ENCODE assay signal across 27 cellular contexts in genomic region chr2:38905251-38905650, GRCh38. TPM values are rescaled to one million over a fixed set of nuclear protein-coding genes. Genes with fewer than 3 reads are reported as not detected.
A peak's percentile ranks its signal among the peaks of the same experiment; 100 is the strongest.
DNase-seq lines count a peak whose midpoint lies in the region; ATAC-seq, FAIRE-seq and TF ChIP-seq lines count a peak whose summit lies in the region.
"Had no signal": no experiment of that assay in that cellular context is flagged by ENCODE, and none has a peak within 500 bp of the region (broad histone marks: within the 10 kb centered on the region; RNA-seq: fewer than 3 reads in every experiment).

No MANE protein-coding gene starts in this region.

- no peaks in the 10 kb centered on the region for H3K36me3 ChIP-seq in GM12878 (ENCODE audit: control insufficient read depth in 2 of 2, insufficient read depth in 2 of 2, low read length in 1 of 2)
- H3K36me3 ChIP-seq: BE2C had no signal

- peak; percentile 66 for FAIRE-seq in GM19239 (lab: Jason Lieb, UNC)
- FAIRE-seq in GM12878 (lab: Jason Lieb, UNC), result no peak
- FAIRE-seq: A204.1, D721Med, G401.6, GM12892, HTR-8/SVneo had no signal

- H3K36me3 Mint-ChIP-seq in Calu3 (ENCODE audit: insufficient read depth, unreplicated experiment), result no peaks in the 10 kb centered on the region
- H3K36me3 Mint-ChIP-seq: CD4-positive, CD25-positive, alpha-beta regulatory T cell; CD8-positive, alpha-beta memory T cell; IgD-negative memory B cell had no signal

- no peak for TF ChIP-seq POLR2A in GM12878 (IDR thresholded peaks at IDR 0.05; ENCODE audit: low read depth, low read length)

- no peaks in the 10 kb centered on the region for H3K4me1 Mint-ChIP-seq in Calu3 (ENCODE audit: low read depth, unreplicated experiment)

- no peaks in the 10 kb centered on the region for H3K27me3 Mint-ChIP-seq in Calu3 (ENCODE audit: unreplicated experiment)
- H3K27me3 Mint-ChIP-seq: CD4-positive, CD25-positive, alpha-beta regulatory T cell; CD8-positive, alpha-beta memory T cell; IgD-negative memory B cell had no signal

- intact Hi-C loops in GM12878 (cut with micrococcal nuclease; ENCODE audit: unreplicated experiment), result no loop called here
- intact Hi-C loops in Calu3 (cut with micrococcal nuclease; ENCODE audit: unreplicated experiment), result no loop called here

- in situ Hi-C loops in GM12878 (cut with MboI), result no loop called here

- peaks cover 24% of the 10 kb centered on the region for H3K4me1 ChIP-seq in GM12878 (ENCODE audit: control insufficient read depth, insufficient read depth, low read length)
- H3K4me1 ChIP-seq: BE2C had no signal

- no peak for DNase-seq in GM19239 (ENCODE audit: insufficient read length, low spot score)
- DNase-seq in GM12878 (ENCODE audit: low read depth, low spot score), result no peak
- no peak for DNase-seq in HT-29 (ENCODE audit: low spot score)
- DNase-seq in Calu3, result no peak
- DNase-seq in OCI-M1 (lab: John Stamatoyannopoulos, UW), result no peak
- DNase-seq in cerebellar cortex (ENCODE audit: low spot score), result no peak
- DNase-seq: ACHN; BE2C; C1 segment of cervical spinal cord; CD4-positive, CD25-positive, alpha-beta regulatory T cell; CD8-positive, alpha-beta memory T cell; COR-L47; GOT3; H7; HFFc6; Karpas-422; KBM-7 had no signal

- no peak for TF ChIP-seq EP300 in GM12878 (IDR thresholded peaks at IDR 0.05; ENCODE audit: borderline replicate concordance in 1 of 2, control insufficient read depth in 1 of 2, low read depth in 2 of 2, low read length in 2 of 2)

- H3K4me2 ChIP-seq in GM12878 (ENCODE audit: control insufficient read depth, insufficient read depth), result no peak overlapping the region

- TF ChIP-seq RAD21 in GM12878 (IDR thresholded peaks at IDR 0.05; ENCODE audit: insufficient read depth, low read depth, low read length), result no peak

- CTCF ChIA-PET in GM12878 (lab: Yijun Ruan, JAX), result no interaction called here
- CTCF ChIA-PET in Calu3 (lab: Charles Lee), result no interaction called here

- no peak overlapping the region for H3K27ac ChIP-seq in GM12878 (ENCODE audit: control insufficient read depth, insufficient read depth)
- H3K27ac ChIP-seq: HL-60 had no signal

- no peak overlapping the region for H3K27ac Mint-ChIP-seq in Calu3 (ENCODE audit: unreplicated experiment)
- H3K27ac Mint-ChIP-seq: HFFc6, IgD-negative memory B cell had no signal

- peak; percentile 28 for ATAC-seq in GM19468 (IDR thresholded peaks at IDR 0.05; ENCODE audit: extremely low read depth, unreplicated experiment)
- ATAC-seq in HG02759 (IDR thresholded peaks at IDR 0.05; ENCODE audit: unreplicated experiment), result peak; percentile 51
- ATAC-seq in GM12878, result peak; percentile 46
- ATAC-seq: HCT116 had no signal

- no peaks in the 10 kb centered on the region for H4K20me1 ChIP-seq in GM12878 (ENCODE audit: control insufficient read depth, insufficient read depth)

- RAD21 ChIA-PET in GM12878 (lab: Charles Lee; ENCODE audit: unreplicated experiment), result no interaction called here

- TF ChIP-seq CTCF in GM12878 (IDR thresholded peaks at IDR 0.05 in 2 of 3, conservative IDR thresholded peaks at IDR 0.05 in 1 of 3; ENCODE audit: control insufficient read depth in 2 of 3, extremely low read depth in 1 of 3, insufficient read depth in 1 of 3, low read depth in 3 of 3, low read length in 3 of 3) (no peak), Calu3 (IDR thresholded peaks at IDR 0.05; ENCODE audit: unreplicated experiment) (no peak)

- H3K9me3 ChIP-seq in GM12878 (replicated peaks; ENCODE audit: control insufficient read depth, insufficient read depth, low read length), result no peaks in the 10 kb centered on the region
- H3K9me3 ChIP-seq: BE2C had no signal

- H3K79me2 ChIP-seq in GM12878 (ENCODE audit: control insufficient read depth, insufficient read depth, low read length), result no peaks in the 10 kb centered on the region

- peak overlapping the region; percentile 18; the same call in 1 of the 2 replicates for H2AFZ ChIP-seq in GM12878 (ENCODE audit: control insufficient read depth, low read depth, low read length)

- BruUV-seq in GM12878 (replicated peaks; lab: Mats Ljungman, UMichigan) (no TSS peak), Calu3 (replicated peaks; lab: Mats Ljungman, UMichigan) (no TSS peak)

- H3K4me3 ChIP-seq in GM12878, result no peak overlapping the region

- H3K27me3 ChIP-seq in GM12878 (replicated peaks in 1 of 2; ENCODE audit: control insufficient read depth in 2 of 2, insufficient read depth in 2 of 2, low read length in 1 of 2), result no peaks in the 10 kb centered on the region
- H3K27me3 ChIP-seq: BE2C had no signal

- H3K4me3 Mint-ChIP-seq in Calu3 (ENCODE audit: low read depth, unreplicated experiment), result no peak overlapping the region
- H3K4me3 Mint-ChIP-seq: CD4-positive, CD25-positive, alpha-beta regulatory T cell; CD8-positive, alpha-beta memory T cell; HFFc6; IgD-negative memory B cell had no signal

- SMC1A ChIA-PET in GM12878 (lab: Charles Lee; ENCODE audit: uncharacterized antibody, unreplicated experiment), result no interaction called here

- WGBS in GM12878 (ENCODE audit: insufficient coverage, insufficient replicate concordance, low lambda C conversion rate, missing lambda C conversion rate), result 32% methylated on average over 2 of the region's 2 CpGs

- H3K9me3 Mint-ChIP-seq in Calu3 (ENCODE audit: low read depth, unreplicated experiment), result no peaks in the 10 kb centered on the region
- H3K9me3 Mint-ChIP-seq: CD8-positive, alpha-beta memory T cell; HFFc6; IgD-negative memory B cell had no signal

- POLR2A ChIA-PET in GM12878 (lab: Charles Lee), result no interaction called here

- no peak overlapping the region for H3K9ac ChIP-seq in GM12878 (ENCODE audit: control insufficient read depth, insufficient read depth, low read length)

RNA-seq across cellular contexts. Expression of gene ARHGEF33, which starts 15.6 kb away (rescaled TPM):
- total RNA-seq in GM12878 (2013; cell fraction: nucleolus; rRNA removed), result 0.54 and 0.69 TPM in 2 replicates
- total RNA-seq in GM12878 (2014; rRNA removed) (0.05 and 0.06 TPM in 2 replicates), GM12878 (2014; rRNA removed; fragmentation: Illumina TruSeq; extraction: Trizol) (not detected in 2 replicates), GM12878 (2021) (0.08 TPM in 1 of 2 replicates, not detected in the other), Calu3 (2022) (0.34 and 0.71 TPM in 2 replicates)
- polyA plus RNA-seq in GM12878 (2011; ENCODE audit: low read depth), result not detected
- polyA plus RNA-seq in GM12878 (2011; rRNA removed) (0.04 TPM in 1 of 2 replicates, not detected in the other), GM12878 (2014; fragmentation: Illumina TruSeq; extraction: Trizol) (0.01 TPM in 1 of 2 replicates, not detected in the other), GM12878 (2014; fragmentation: Nextera tagmentation; extraction: Ambion mirVana) (under 1 TPM in 1 of 2 experiments, not detected in 1; 0.08 TPM), GM12878 (2014; rRNA removed) (0.03 TPM in 1 of 2 replicates, not detected in the other), GM12878 (2016; fragmentation: Nextera tagmentation; extraction: Ambion mirVana) (not detected)
- 0.01 and 0.02 TPM in 2 replicates for polyA plus RNA-seq in GM12878 (2011; cell fraction: cytosol; rRNA removed)
- polyA plus RNA-seq in GM12878 (2011; cell fraction: nucleus; rRNA removed), result 0.06 TPM in 2 replicates
- not detected in 2 replicates for polyA plus RNA-seq in GM12878 (2012)
- 0.07 and 0.26 TPM in 2 replicates for polyA minus RNA-seq in GM12878 (2011; rRNA and poly(A)+ RNA removed)
- polyA minus RNA-seq in GM12878 (2011; cell fraction: cytosol; rRNA and poly(A)+ RNA removed), result not detected in 2 replicates
- not detected in 2 replicates for polyA minus RNA-seq in GM12878 (2011; cell fraction: nucleus; rRNA and poly(A)+ RNA removed)
- 1.9 TPM in 1 of 2 replicates, not detected in the other for total RNA-seq in HT-29 (2014; rRNA removed; shearing (Covaris generic))
- total RNA-seq: CD4-positive, CD25-positive, alpha-beta regulatory T cell; H7 had no signal
- polyA plus RNA-seq: CD8-positive, alpha-beta memory T cell; IgD-negative memory B cell had no signal

RNA-seq across cellular contexts. Expression of gene MORN2, which starts 29.5 kb away (rescaled TPM):
- 1.6 TPM in 1 of 2 replicates, not detected in the other for total RNA-seq in GM12878 (2013; cell fraction: nucleolus; rRNA removed)
- 2.8 and 4.4 TPM in 2 replicates for total RNA-seq in GM12878 (2014; rRNA removed)
- 7.6 and 8.4 TPM in 2 replicates for total RNA-seq in GM12878 (2014; rRNA removed; fragmentation: Illumina TruSeq; extraction: Trizol)
- total RNA-seq in GM12878 (2021), result 2.3 and 3.5 TPM in 2 replicates
- 7.1 TPM for polyA plus RNA-seq in GM12878 (2011; ENCODE audit: low read depth)
- 6.8 and 12.2 TPM in 2 replicates for polyA plus RNA-seq in GM12878 (2011; rRNA removed)
- 2.3 and 2.8 TPM in 2 replicates for polyA plus RNA-seq in GM12878 (2011; cell fraction: cytosol; rRNA removed)
- 1.7 and 2.1 TPM in 2 replicates for polyA plus RNA-seq in GM12878 (2011; cell fraction: nucleus; rRNA removed)
- polyA plus RNA-seq in GM12878 (2012), result 7.3 and 12.1 TPM in 2 replicates
- 7.6 and 9.1 TPM in 2 replicates for polyA plus RNA-seq in GM12878 (2014; fragmentation: Illumina TruSeq; extraction: Trizol)
- polyA plus RNA-seq in GM12878 (2014; fragmentation: Nextera tagmentation; extraction: Ambion mirVana), result 10 to 100 TPM; 18.7 to 19.2 TPM
- polyA plus RNA-seq in GM12878 (2014; rRNA removed), result 4.5 and 7.6 TPM in 2 replicates
- 10 to 100 TPM; 19.0 to 26.9 TPM for polyA plus RNA-seq in GM12878 (2016; fragmentation: Nextera tagmentation; extraction: Ambion mirVana)
- polyA minus RNA-seq in GM12878 (2011; rRNA and poly(A)+ RNA removed), result 1.9 and 2.2 TPM in 2 replicates
- 1.5 and 2.1 TPM in 2 replicates for polyA minus RNA-seq in GM12878 (2011; cell fraction: cytosol; rRNA and poly(A)+ RNA removed)
- not detected in 2 replicates for polyA minus RNA-seq in GM12878 (2011; cell fraction: nucleus; rRNA and poly(A)+ RNA removed)
- total RNA-seq in HT-29 (2014; rRNA removed; shearing (Covaris generic)), result 6.2 and 11.6 TPM in 2 replicates
- 12.9 and 15.1 TPM in 2 replicates for total RNA-seq in Calu3 (2022)

RNA-seq across cellular contexts. Expression of gene DHX57, which starts 29.5 kb away (rescaled TPM):
- total RNA-seq in GM12878 (2013; cell fraction: nucleolus; rRNA removed), result 33.8 and 35.2 TPM in 2 replicates
- total RNA-seq in GM12878 (2014; rRNA removed), result 12.5 and 13.2 TPM in 2 replicates
- total RNA-seq in GM12878 (2014; rRNA removed; fragmentation: Illumina TruSeq; extraction: Trizol), result 17.9 and 18.0 TPM in 2 replicates
- total RNA-seq in GM12878 (2021), result 13.7 and 15.8 TPM in 2 replicates
- 7.1 TPM for polyA plus RNA-seq in GM12878 (2011; ENCODE audit: low read depth)
- polyA plus RNA-seq in GM12878 (2011; rRNA removed), result 16.2 and 17.5 TPM in 2 replicates
- 7.9 and 8.5 TPM in 2 replicates for polyA plus RNA-seq in GM12878 (2011; cell fraction: cytosol; rRNA removed)
- polyA plus RNA-seq in GM12878 (2011; cell fraction: nucleus; rRNA removed), result 11.0 and 12.5 TPM in 2 replicates
- polyA plus RNA-seq in GM12878 (2012), result 7.7 and 12.7 TPM in 2 replicates
- polyA plus RNA-seq in GM12878 (2014; fragmentation: Illumina TruSeq; extraction: Trizol), result 15.8 and 20.9 TPM in 2 replicates
- polyA plus RNA-seq in GM12878 (2014; fragmentation: Nextera tagmentation; extraction: Ambion mirVana), result 1 to 10 TPM; 6.5 to 7.1 TPM
- 9.3 and 10.4 TPM in 2 replicates for polyA plus RNA-seq in GM12878 (2014; rRNA removed)
- polyA plus RNA-seq in GM12878 (2016; fragmentation: Nextera tagmentation; extraction: Ambion mirVana), result 10 to 100 TPM; 16.5 to 18.0 TPM
- polyA minus RNA-seq in GM12878 (2011; rRNA and poly(A)+ RNA removed), result 22.1 and 25.5 TPM in 2 replicates
- polyA minus RNA-seq in GM12878 (2011; cell fraction: cytosol; rRNA and poly(A)+ RNA removed), result 7.9 and 13.1 TPM in 2 replicates
- polyA minus RNA-seq in GM12878 (2011; cell fraction: nucleus; rRNA and poly(A)+ RNA removed), result 6.4 and 10.9 TPM in 2 replicates
- total RNA-seq in HT-29 (2014; rRNA removed; shearing (Covaris generic)), result 5.0 and 7.3 TPM in 2 replicates
- 14.3 and 20.3 TPM in 2 replicates for total RNA-seq in Calu3 (2022)
